Comparison of ENCODE assay signal across 17 cellular contexts in the genomic region with DNA sequence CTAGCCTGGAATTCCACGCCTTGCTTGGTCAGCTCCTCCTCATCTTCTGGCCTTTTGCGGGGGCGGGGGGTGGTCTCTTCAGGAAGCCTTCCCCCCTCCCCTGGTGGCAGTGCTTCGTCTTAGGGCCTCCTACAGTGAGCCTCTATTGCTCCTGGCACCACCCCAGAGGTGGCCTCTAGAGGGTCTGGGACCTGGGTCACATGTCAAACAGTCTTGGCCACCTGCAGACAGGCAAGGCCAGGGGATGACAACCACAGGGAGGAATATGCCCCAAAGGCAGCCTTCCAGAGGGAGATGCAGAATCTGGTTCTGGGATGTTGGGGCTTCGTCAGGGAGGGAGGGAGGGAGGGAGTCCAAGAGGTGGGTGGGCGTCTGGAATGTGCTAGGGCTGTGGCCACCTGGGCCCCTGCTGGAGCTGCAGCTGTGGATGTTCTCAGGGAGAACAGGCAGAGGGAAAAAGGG. TPM values are rescaled to one million over a fixed set of nuclear protein-coding genes. Genes with fewer than 3 reads are reported as not detected.
DNase-seq lines count a peak whose midpoint lies in the region; ATAC-seq and TF ChIP-seq lines count a peak whose summit lies in the region.
"Had no signal": no experiment of that assay in that cellular context is flagged by ENCODE, and none has a peak within 500 bp of the region (broad histone marks: within the 10 kb centered on the region; RNA-seq: fewer than 3 reads in every experiment).

No MANE protein-coding gene starts in this region.

- H3K4me1 Mint-ChIP-seq in type B pancreatic cell (ENCODE audit: unreplicated experiment): peaks cover 11% of the 10 kb centered on the region

- no peak overlapping the region for H3K27ac Mint-ChIP-seq in type B pancreatic cell
- H3K27ac Mint-ChIP-seq: GM23338, H9 had no signal

- peak; percentile 43 for DNase-seq in activated effector memory CD4-positive, alpha-beta T cell treated with anti-CD3 and anti-CD28 coated beads, Interleukin-2, amount 50 U/mL, for 16 hours
- no peak for DNase-seq in activated effector memory CD4-positive, alpha-beta T cell treated with Interleukin-2 at 50 U/mL for 16 hours
- DNase-seq in lower lobe of right lung (peak; percentile 19), ovary (peak; percentile 42 to 69 (median 60)), NCI-H748 (lab: John Stamatoyannopoulos, UW; ENCODE audit: unreplicated experiment) (no peak), NOMO-1 treated with DMSO at 0.1 percent for 48 hours (lab: John Stamatoyannopoulos, UW; ENCODE audit: unreplicated experiment) (no peak), type B pancreatic cell (ENCODE audit: extremely low spot score, unreplicated experiment) (no peak)
- DNase-seq: 8988T, AML-193, DND-41, GDM1, H9 had no signal

- H3K4me3 Mint-ChIP-seq in type B pancreatic cell: no peak overlapping the region
- H3K4me3 Mint-ChIP-seq: GM23338, H9 had no signal

- no peaks in the 10 kb centered on the region for H3K9me3 Mint-ChIP-seq in type B pancreatic cell
- H3K9me3 Mint-ChIP-seq: CD8-positive, alpha-beta memory T cell; GM23338; H9 had no signal

- H3K27ac ChIP-seq in lower lobe of right lung (no peak overlapping the region), ovary (peak overlapping the region; percentile 54 to 60)
- H3K27ac ChIP-seq: BLaER1 had no signal

- WGBS in ovary, 3 donors: 13 to 19% (median 14%) methylated on average over 6 of the region's 6 CpGs

- H3K4me3 ChIP-seq in lower lobe of right lung (no peak overlapping the region), ovary (no peak overlapping the region)
- H3K4me3 ChIP-seq: BLaER1, GM23338 had no signal

- TF ChIP-seq CTCF in lower lobe of right lung (IDR thresholded peaks at IDR 0.05) (no peak), ovary (IDR thresholded peaks at IDR 0.05) (no peak), type B pancreatic cell (conservative IDR thresholded peaks at IDR 0.05) (no peak)

- H3K9me3 ChIP-seq in lower lobe of right lung: no peaks in the 10 kb centered on the region
- no peaks in the 10 kb centered on the region for H3K9me3 ChIP-seq in ovary
- H3K9me3 ChIP-seq: BLaER1, Caco-2 had no signal

- H3K4me1 ChIP-seq in lower lobe of right lung: no peaks in the 10 kb centered on the region
- H3K4me1 ChIP-seq in ovary (ENCODE audit: insufficient read depth): peaks cover 22% of the 10 kb centered on the region
- H3K4me1 ChIP-seq: BLaER1, Caco-2 had no signal

- no peak for TF ChIP-seq POLR2A in ovary (IDR thresholded peaks at IDR 0.05)

- H3K36me3 Mint-ChIP-seq in type B pancreatic cell: no peaks in the 10 kb centered on the region
- H3K36me3 Mint-ChIP-seq: CD8-positive, alpha-beta memory T cell had no signal

- no peaks in the 10 kb centered on the region for H3K27me3 Mint-ChIP-seq in type B pancreatic cell

- no peaks in the 10 kb centered on the region for H3K36me3 ChIP-seq in lower lobe of right lung
- no peaks in the 10 kb centered on the region for H3K36me3 ChIP-seq in ovary
- H3K36me3 ChIP-seq: BLaER1 had no signal

- ATAC-seq in lower lobe of right lung: no peak
- ATAC-seq: GM23338, HepG2 had no signal

- no peak for TF ChIP-seq EP300 in ovary (IDR thresholded peaks at IDR 0.05)

- intact Hi-C loops in lower lobe of right lung (cut with DNase I): no loop called here
- intact Hi-C loops in ovary (cut with DNase I): loop anchor here in 2 of 4 donors (2.0 to 5.0 kb wide), 2 partner anchors 110 to 113 kb away; no protein-coding TSS in a partner anchor

- H3K27me3 ChIP-seq in lower lobe of right lung (ENCODE audit: low read depth): no peaks in the 10 kb centered on the region
- H3K27me3 ChIP-seq in ovary: no peaks in the 10 kb centered on the region
- H3K27me3 ChIP-seq: BLaER1 had no signal

RNA-seq across cellular contexts. Expression of a gene that starts 50.6 kb away (rescaled TPM):
- total RNA-seq in lower lobe of right lung (3.6 TPM), ovary (10 to 100 TPM in 1 of 7 donors, 1 to 10 TPM in 5, under 1 TPM in 1; 0.72 to 31.4 (median 3.3) TPM), type B pancreatic cell (ENCODE audit: low replicate concordance) (4.5 and 9.8 TPM in 2 replicates)
- 1 to 10 TPM in 1 of 2 donors, under 1 TPM in 1; 0.40 to 1.6 TPM for polyA plus RNA-seq in ovary

Comparison
In these comparisons a context has a peak if more than half of its experiments do, and no peak if none do; other contexts are left out.
1. DNase-seq: peak in activated effector memory CD4-positive, alpha-beta T cell treated with anti-CD3 and anti-CD28 coated beads, Interleukin-2, amount 50 U/mL, for 16 hours (single experiment), lower lobe of right lung (single experiment) and ovary (5 of 5); none in activated effector memory CD4-positive, alpha-beta T cell treated with Interleukin-2 at 50 U/mL for 16 hours (single experiment), NCI-H748 (single experiment), NOMO-1 treated with DMSO at 0.1 percent for 48 hours (single experiment) and type B pancreatic cell (single experiment).